18 cellular contexts compared by ENCODE assay signal in genomic region chr2:8238521-8239230, GRCh38.
DNase-seq lines count a peak whose midpoint lies in the region; ATAC-seq lines count a peak whose summit lies in the region.
"Had no signal": no experiment of that assay in that cellular context is flagged by ENCODE, and none has a peak within 500 bp of the region (broad histone marks: within the 10 kb centered on the region; RNA-seq: fewer than 3 reads in every experiment).

No MANE protein-coding gene starts in this region.

- peaks cover 16% of the 10 kb centered on the region for H3K4me1 Mint-ChIP-seq in activated T-helper 17 cell treated with anti-CD3 and anti-CD28 coated beads, Interleukin-2, amount 50 U/mL, for 72 hours

- H3K9me3 ChIP-seq in iPS-20b (ENCODE audit: insufficient read depth, low read depth, low read length) = peaks cover 7% of the 10 kb centered on the region; the same call in 1 of the 2 replicates
- H3K9me3 ChIP-seq in effector memory CD4-positive, alpha-beta T cell (ENCODE audit: control insufficient read depth, low read length) = no peaks in the 10 kb centered on the region
- H3K9me3 ChIP-seq: esophagus squamous epithelium, Peyer's patch had no signal

- intact Hi-C loops in Right ventricle myocardium inferior (cut with DNase I) = no loop called here
- intact Hi-C loops in cardiac septum (cut with DNase I) = no loop called here

- no peaks in the 10 kb centered on the region for H3K27me3 ChIP-seq in iPS-20b (ENCODE audit: insufficient read depth, low read length)
- no peaks in the 10 kb centered on the region for H3K27me3 ChIP-seq in effector memory CD4-positive, alpha-beta T cell (replicated peaks; ENCODE audit: control insufficient read depth, insufficient read depth, low read length, poor library complexity, severe bottlenecking)
- H3K27me3 ChIP-seq: esophagus squamous epithelium, Peyer's patch had no signal

- peaks cover 11% of the 10 kb centered on the region; the same call in 1 of the 2 replicates for H3K4me1 ChIP-seq in iPS-20b (ENCODE audit: insufficient read depth, low read length)
- H3K4me1 ChIP-seq in effector memory CD4-positive, alpha-beta T cell (ENCODE audit: control insufficient read depth, insufficient read depth, low read length, poor library complexity, severe bottlenecking) = no peaks in the 10 kb centered on the region

- H3K27ac Mint-ChIP-seq in activated T-helper 17 cell treated with anti-CD3 and anti-CD28 coated beads, Interleukin-2, amount 50 U/mL, for 72 hours = peak overlapping the region; percentile 39

- no peaks in the 10 kb centered on the region for H3K9me3 Mint-ChIP-seq in activated T-helper 17 cell treated with anti-CD3 and anti-CD28 coated beads, Interleukin-2, amount 50 U/mL, for 72 hours

- no peaks in the 10 kb centered on the region for H3K36me3 ChIP-seq in iPS-20b (ENCODE audit: insufficient read depth, low read depth, low read length)
- no peaks in the 10 kb centered on the region for H3K36me3 ChIP-seq in effector memory CD4-positive, alpha-beta T cell (ENCODE audit: control insufficient read depth, insufficient read depth, low read length)
- H3K36me3 ChIP-seq: esophagus squamous epithelium, Peyer's patch, WERI-Rb-1 had no signal

- no peak overlapping the region for H3K4me3 ChIP-seq in iPS-20b (ENCODE audit: low read length)
- H3K4me3 ChIP-seq in effector memory CD4-positive, alpha-beta T cell (ENCODE audit: insufficient read depth, low read depth, low read length, poor library complexity, severe bottlenecking) = no peak overlapping the region
- H3K4me3 ChIP-seq: dorsolateral prefrontal cortex, esophagus squamous epithelium, Peyer's patch had no signal

- H3K4me3 Mint-ChIP-seq in activated T-helper 17 cell treated with anti-CD3 and anti-CD28 coated beads, Interleukin-2, amount 50 U/mL, for 72 hours = peak overlapping the region; percentile 19

- H3K9ac ChIP-seq in iPS-20b (ENCODE audit: low read depth, low read length) = peak overlapping the region; percentile 24; the same call in 1 of the 2 replicates

- H3K27me3 Mint-ChIP-seq in activated T-helper 17 cell treated with anti-CD3 and anti-CD28 coated beads, Interleukin-2, amount 50 U/mL, for 72 hours = no peaks in the 10 kb centered on the region

- H3K27ac ChIP-seq in iPS-20b (ENCODE audit: low read length) = no peak overlapping the region
- H3K27ac ChIP-seq in effector memory CD4-positive, alpha-beta T cell (ENCODE audit: insufficient read depth, low read length, poor library complexity, severe bottlenecking) = no peak overlapping the region
- H3K27ac ChIP-seq: esophagus squamous epithelium, Peyer's patch, WERI-Rb-1 had no signal

- DNase-seq in Right ventricle myocardium inferior (ENCODE audit: missing footprints) (peak; percentile 66), cardiac septum (ENCODE audit: low spot score) (no peak), occipital lobe (lab: John Stamatoyannopoulos, UW) (no peak)
- no peak for DNase-seq in effector memory CD4-positive, alpha-beta T cell
- DNase-seq: activated naive CD4-positive, alpha-beta T cell; dorsolateral prefrontal cortex; esophagus squamous epithelium; kidney; NCI-H2029 treated with DMSO at 0.1 percent for 48 hours; NCI-H526; Peyer's patch; posterior cingulate gyrus; stimulated activated naive CD8-positive, alpha-beta T cell treated with anti-CD3 and anti-CD28 coated beads, Interleukin-15, amount 100 ng/mL, for 72 hours; WERI-Rb-1 had no signal

- peaks cover 9% of the 10 kb centered on the region for H3K36me3 Mint-ChIP-seq in activated T-helper 17 cell treated with anti-CD3 and anti-CD28 coated beads, Interleukin-2, amount 50 U/mL, for 72 hours (ENCODE audit: low read depth)

- ATAC-seq in Right ventricle myocardium inferior = peak; percentile 86
- ATAC-seq in activated T-helper 17 cell treated with anti-CD3 and anti-CD28 coated beads, Interleukin-2, amount 50 U/mL, for 72 hours (replicated peaks) = no peak
- ATAC-seq in HG03469 (IDR thresholded peaks at IDR 0.05; ENCODE audit: unreplicated experiment) = no peak
- ATAC-seq in HG02623 (IDR thresholded peaks at IDR 0.05; ENCODE audit: unreplicated experiment) = no peak
